ENCODE assay signal across 8 cellular contexts in genomic region chr3:36677331-36678007, GRCh38.
DNase-seq lines count a peak whose midpoint lies in the region; ATAC-seq and TF ChIP-seq lines count a peak whose summit lies in the region.

No MANE protein-coding gene starts in this region.

- ATAC-seq in GM21529 (IDR thresholded peaks at IDR 0.05; ENCODE audit: unreplicated experiment): peak; percentile 72

- H3K9me3 ChIP-seq in fibroblast of lung (ENCODE audit: control insufficient read depth, insufficient read depth, low read depth, low read length): no peaks in the 10 kb centered on the region

- peak; percentile 75 for DNase-seq in Daoy (ENCODE audit: low read depth)
- DNase-seq in HS-27A (ENCODE audit: low read depth): peak; percentile 91
- peak; percentile 39 to 98 for DNase-seq in fibroblast of lung (ENCODE audit: low read depth in 2 of 2)
- DNase-seq in mesothelial cell of epicardium (ENCODE audit: low spot score in 2 of 2, unreplicated experiment in 2 of 2): no peak
- DNase-seq in NCI-H1048 (lab: John Stamatoyannopoulos, UW): no peak
- no peak for DNase-seq in cerebellar nuclear complex (lab: John Stamatoyannopoulos, UW)
- no peak for DNase-seq in NCI-H2029 treated with DMSO at 0.1 percent for 48 hours (lab: John Stamatoyannopoulos, UW)

- H3K9me3 Mint-ChIP-seq in mesothelial cell of epicardium: peaks cover 36% of the 10 kb centered on the region

- no peaks in the 10 kb centered on the region for H3K27me3 ChIP-seq in fibroblast of lung (ENCODE audit: control insufficient read depth, insufficient read depth, low read length)

- H3K4me3 ChIP-seq in fibroblast of lung (replicated peaks in 1 of 4; ENCODE audit: control extremely low read depth in 1 of 4, insufficient read depth in 1 of 4, low read depth in 3 of 4, low read length in 4 of 4): no peak overlapping the region

- no peaks in the 10 kb centered on the region for H3K79me2 ChIP-seq in fibroblast of lung (ENCODE audit: control insufficient read depth, insufficient read depth, low read length)

- H4K20me1 ChIP-seq in fibroblast of lung (ENCODE audit: control insufficient read depth, extremely low read depth, insufficient read depth, low read length): no peaks in the 10 kb centered on the region

- H3K4me1 ChIP-seq in fibroblast of lung (ENCODE audit: control insufficient read depth, extremely low read depth, insufficient read depth, low read length): peaks cover 4% of the 10 kb centered on the region

- peak overlapping the region; percentile 72 for H3K4me2 ChIP-seq in fibroblast of lung (ENCODE audit: extremely low read depth, insufficient read depth, low read length)

- no peak overlapping the region for H2AFZ ChIP-seq in fibroblast of lung (ENCODE audit: low read length)

- no peaks in the 10 kb centered on the region for H3K36me3 ChIP-seq in fibroblast of lung (ENCODE audit: control insufficient read depth, insufficient read depth, low read length)

- no peaks in the 10 kb centered on the region for H3K4me1 Mint-ChIP-seq in mesothelial cell of epicardium

- no peak for TF ChIP-seq CTCF in fibroblast of lung (conservative IDR thresholded peaks at IDR 0.05 in 1 of 2, IDR thresholded peaks at IDR 0.05 in 1 of 2; ENCODE audit: low read depth in 1 of 2, low read length in 2 of 2)
- TF ChIP-seq CTCF in mesothelial cell of epicardium (IDR thresholded peaks at IDR 0.05; ENCODE audit: unreplicated experiment): no peak

- peaks cover 6% of the 10 kb centered on the region for H3K36me3 Mint-ChIP-seq in mesothelial cell of epicardium

- no peak overlapping the region for H3K4me3 Mint-ChIP-seq in mesothelial cell of epicardium

- H3K9ac ChIP-seq in fibroblast of lung (ENCODE audit: insufficient read depth, low read length): no peak overlapping the region

- H3K27me3 Mint-ChIP-seq in mesothelial cell of epicardium (ENCODE audit: low read depth): no peaks in the 10 kb centered on the region

- peak overlapping the region; percentile 23 for H3K27ac ChIP-seq in fibroblast of lung (ENCODE audit: insufficient read depth, low read length)

- no peak overlapping the region for H3K27ac Mint-ChIP-seq in mesothelial cell of epicardium

Comparison
In these comparisons a context has a peak if more than half of its experiments do, and no peak if none do; other contexts are left out.
1. DNase-seq: peak in Daoy (single experiment), HS-27A (single experiment) and fibroblast of lung (2 of 2); none in mesothelial cell of epicardium (0 of 2), NCI-H1048 (single experiment), cerebellar nuclear complex (0 of 2) and NCI-H2029 treated with DMSO at 0.1 percent for 48 hours (single experiment).